10 cellular contexts compared by ENCODE assay signal in genomic region chr9:23825700-23826099, GRCh38. TPM values are rescaled to one million over a fixed set of nuclear protein-coding genes. Genes with fewer than 3 reads are reported as not detected.
DNase-seq lines count a peak whose midpoint lies in the region; ATAC-seq, FAIRE-seq and TF ChIP-seq lines count a peak whose summit lies in the region.
"Had no signal": no experiment of that assay in that cellular context is flagged by ENCODE, and none has a peak within 500 bp of the region (broad histone marks: within the 10 kb centered on the region; RNA-seq: fewer than 3 reads in every experiment).

No MANE protein-coding gene starts in this region.

- H3K79me2 ChIP-seq in astrocyte (ENCODE audit: insufficient read depth, low read length): no peaks in the 10 kb centered on the region

- CTCF ChIA-PET in activated CD4-positive, alpha-beta memory T cell treated with anti-CD3 and anti-CD28 coated beads, Interleukin-2, amount 10 ng/mL, durations not matched to agents 7 days and 5 days (lab: Charles Lee): no interaction called here

- DNase-seq in H7 (no peak), astrocyte (ENCODE audit: low read depth) (no peak), germinal center (ENCODE audit: low spot score) (no peak), GM19240 (ENCODE audit: insufficient read length, low spot score) (no peak)
- DNase-seq in activated CD4-positive, alpha-beta memory T cell treated with anti-CD3 and anti-CD28 coated beads, Interleukin-2, amount 10 ng/mL, durations not matched to agents 7 days and 5 days: no peak
- DNase-seq: MV-4-11 had no signal

- H3K4me1 ChIP-seq in astrocyte (ENCODE audit: insufficient read depth, low read length): no peaks in the 10 kb centered on the region

- POLR2A ChIA-PET in activated CD4-positive, alpha-beta memory T cell treated with anti-CD3 and anti-CD28 coated beads, Interleukin-2, amount 10 ng/mL, durations not matched to agents 7 days and 5 days (lab: Charles Lee): no interaction called here

- H2AFZ ChIP-seq in astrocyte (ENCODE audit: low read depth, low read length): peak overlapping the region; percentile 77

- H4K20me1 ChIP-seq in astrocyte (ENCODE audit: insufficient read depth, low read length): no peaks in the 10 kb centered on the region

- H3K4me1 Mint-ChIP-seq in astrocyte (ENCODE audit: low read depth, unreplicated experiment): peaks cover 3% of the 10 kb centered on the region
- no peaks in the 10 kb centered on the region for H3K4me1 Mint-ChIP-seq in activated CD4-positive, alpha-beta memory T cell treated with anti-CD3 and anti-CD28 coated beads, Interleukin-2, amount 10 ng/mL, durations not matched to agents 7 days and 5 days

- H3K27ac Mint-ChIP-seq in astrocyte (ENCODE audit: unreplicated experiment): no peak overlapping the region
- no peak overlapping the region for H3K27ac Mint-ChIP-seq in activated CD4-positive, alpha-beta memory T cell treated with anti-CD3 and anti-CD28 coated beads, Interleukin-2, amount 10 ng/mL, durations not matched to agents 7 days and 5 days
- H3K27ac Mint-ChIP-seq: dendritic cell treated with granulocyte-macrophage colony-stimulating factor and Interleukin-4, amounts not matched to agents 40 ng/mL and 50 ng/mL, for 4 days had no signal

- H3K27ac ChIP-seq in astrocyte (ENCODE audit: low read depth, low read length) (no peak overlapping the region), skin epidermis (no peak overlapping the region)

- no peaks in the 10 kb centered on the region for H3K9me3 ChIP-seq in astrocyte (ENCODE audit: insufficient read depth, low read depth, low read length)

- H3K9me3 Mint-ChIP-seq in astrocyte (ENCODE audit: unreplicated experiment): no peaks in the 10 kb centered on the region
- H3K9me3 Mint-ChIP-seq in activated CD4-positive, alpha-beta memory T cell treated with anti-CD3 and anti-CD28 coated beads, Interleukin-2, amount 10 ng/mL, durations not matched to agents 7 days and 5 days: no peaks in the 10 kb centered on the region
- H3K9me3 Mint-ChIP-seq: dendritic cell treated with granulocyte-macrophage colony-stimulating factor and Interleukin-4, amounts not matched to agents 40 ng/mL and 50 ng/mL, for 4 days had no signal

- H3K4me3 ChIP-seq in H7 (ENCODE audit: insufficient read depth, low read depth, low read length) (peak overlapping the region; percentile 47), astrocyte (ENCODE audit: insufficient read depth, low read depth, low read length) (peak overlapping the region; percentile 75), iPS-11a (ENCODE audit: low read depth, low read length) (peak overlapping the region; percentile 75), skin epidermis (peak overlapping the region; percentile 16 to 48 (median 22))

- FAIRE-seq in astrocyte (lab: Jason Lieb, UNC): no peak

- H3K4me3 Mint-ChIP-seq in astrocyte (ENCODE audit: unreplicated experiment): no peak overlapping the region
- no peak overlapping the region for H3K4me3 Mint-ChIP-seq in activated CD4-positive, alpha-beta memory T cell treated with anti-CD3 and anti-CD28 coated beads, Interleukin-2, amount 10 ng/mL, durations not matched to agents 7 days and 5 days
- H3K4me3 Mint-ChIP-seq: dendritic cell treated with granulocyte-macrophage colony-stimulating factor and Interleukin-4, amounts not matched to agents 40 ng/mL and 50 ng/mL, for 4 days had no signal

- ATAC-seq in HG03432 (IDR thresholded peaks at IDR 0.05; ENCODE audit: unreplicated experiment): no peak

- H3K27me3 ChIP-seq in H7 (ENCODE audit: control insufficient read depth, insufficient read depth, low read length): peaks cover 45% of the 10 kb centered on the region
- peaks cover 41% of the 10 kb centered on the region for H3K27me3 ChIP-seq in astrocyte (ENCODE audit: insufficient read depth, low read length)

- peak overlapping the region; percentile 32 for H3K9ac ChIP-seq in astrocyte (ENCODE audit: low read length)

- H3K36me3 Mint-ChIP-seq in astrocyte (ENCODE audit: low read depth, unreplicated experiment): no peaks in the 10 kb centered on the region
- H3K36me3 Mint-ChIP-seq in activated CD4-positive, alpha-beta memory T cell treated with anti-CD3 and anti-CD28 coated beads, Interleukin-2, amount 10 ng/mL, durations not matched to agents 7 days and 5 days (ENCODE audit: low read depth): no peaks in the 10 kb centered on the region

- TF ChIP-seq CTCF in astrocyte (IDR thresholded peaks at IDR 0.05; ENCODE audit: insufficient read depth, low read depth, low read length): no peak

- peak overlapping the region; percentile 99 for H3K4me2 ChIP-seq in astrocyte (ENCODE audit: low read length)

- peaks cover 34% of the 10 kb centered on the region for H3K27me3 Mint-ChIP-seq in astrocyte (ENCODE audit: low read depth, unreplicated experiment)
- H3K27me3 Mint-ChIP-seq in activated CD4-positive, alpha-beta memory T cell treated with anti-CD3 and anti-CD28 coated beads, Interleukin-2, amount 10 ng/mL, durations not matched to agents 7 days and 5 days: peaks cover 19% of the 10 kb centered on the region

- no peaks in the 10 kb centered on the region for H3K36me3 ChIP-seq in H7 (replicated peaks; ENCODE audit: control insufficient read depth, insufficient read depth, low read length)
- H3K36me3 ChIP-seq in astrocyte (ENCODE audit: insufficient read depth, low read length): no peaks in the 10 kb centered on the region

RNA-seq across cellular contexts. Expression of gene ELAVL2, which starts 0.3 kb away (rescaled TPM):
- 14.2 and 25.9 TPM in 2 replicates for total RNA-seq in H7 (2014; rRNA removed; shearing (Covaris generic))
- total RNA-seq in astrocyte: 19.1 and 22.2 TPM in 2 replicates
- total RNA-seq in activated CD4-positive, alpha-beta memory T cell treated with anti-CD3 and anti-CD28 coated beads, Interleukin-2, amount 10 ng/mL, durations not matched to agents 7 days and 5 days: not detected

Comparison
In these comparisons a context has a peak if more than half of its experiments do, and no peak if none do; other contexts are left out.
1. H3K4me3 ChIP-seq: peak in every context shown above with its lines; median percentile 75 in astrocyte; 75 in iPS-11a; 47 in H7; 22 in skin epidermis.
2. RNA of gene ELAVL2, which starts 0.3 kb away (total RNA-seq): 19.1 to 22.2 TPM in astrocyte and 14.2 to 25.9 TPM in H7; not detected in activated CD4-positive, alpha-beta memory T cell treated with anti-CD3 and anti-CD28 coated beads, Interleukin-2, amount 10 ng/mL, durations not matched to agents 7 days and 5 days; every median in the first group is over 10 times any median in the second.